ENCODE assay signal across 8 cellular contexts in the genomic region with DNA sequence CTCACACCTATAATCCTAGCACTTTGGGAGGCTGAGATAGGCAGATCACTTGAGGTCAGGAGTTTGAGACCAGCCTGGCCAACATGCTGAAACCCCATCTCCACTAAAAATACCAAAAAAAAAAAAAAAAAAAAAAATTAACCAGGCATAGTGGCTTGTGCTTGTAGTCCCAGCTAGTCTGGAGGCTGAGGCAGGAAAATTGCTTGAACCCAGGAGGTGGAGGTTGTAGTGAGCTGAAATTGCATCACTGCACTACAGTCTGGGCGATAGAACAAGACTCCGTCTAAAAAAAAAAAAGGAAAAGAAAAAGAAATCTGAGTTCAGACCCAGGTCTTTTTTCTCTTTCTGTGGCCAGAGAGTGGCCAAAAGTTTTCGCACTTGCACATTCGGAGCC. TPM values are rescaled to one million over a fixed set of nuclear protein-coding genes. Genes with fewer than 3 reads are reported as not detected.
DNase-seq lines count a peak whose midpoint lies in the region; ATAC-seq and TF ChIP-seq lines count a peak whose summit lies in the region.
"Not testable (repeated sequence)": the region's sequence is repeated elsewhere in the genome, so short reads cannot be mapped to it uniquely, and the experiment has no call there.

No MANE protein-coding gene starts in this region.

- H3K4me3 Mint-ChIP-seq in CD14-positive monocyte (peak overlapping the region; percentile 40 to 60), nephron (peak overlapping the region; percentile 49 to 68 (median 59))
- peak overlapping the region; percentile 38 for H3K4me3 Mint-ChIP-seq in activated CD8-positive, alpha-beta T cell treated with anti-CD3 and anti-CD28 coated beads for 36 hours
- H3K4me3 Mint-ChIP-seq in activated naive CD8-positive, alpha-beta T cell treated with anti-CD3 and anti-CD28 coated beads, Interleukin-2, amount 50 U/mL, for 24 hours, result peak overlapping the region; percentile 39

- intact Hi-C loops in CD14-positive monocyte (cut with micrococcal nuclease), result loop anchor here (5.0 to 10.0 kb wide), 2 partner anchors 44 to 91 kb away; no protein-coding TSS in a partner anchor
- intact Hi-C loops in activated CD8-positive, alpha-beta T cell treated with anti-CD3 and anti-CD28 coated beads for 36 hours (cut with micrococcal nuclease), result not testable (repeated sequence)

- not testable (repeated sequence) for H3K4me3 ChIP-seq in HL-60 (replicated peaks; ENCODE audit: insufficient read depth, low read length)
- H3K4me3 ChIP-seq in foreskin fibroblast (ENCODE audit: low read depth in 1 of 2, low read length in 2 of 2), result peak overlapping the region; percentile 57 to 59
- peak overlapping the region in 3 of 5 donors; percentile 35 to 61 (median 55) for H3K4me3 ChIP-seq in subcutaneous abdominal adipose tissue (ENCODE audit: low read depth in 1 of 5, low read length in 5 of 5)

- H3K36me3 ChIP-seq in subcutaneous abdominal adipose tissue (ENCODE audit: control insufficient read depth in 5 of 5, insufficient read depth in 5 of 5, low read length in 5 of 5), result not testable (repeated sequence)

- not testable (repeated sequence) for DNase-seq in CD14-positive monocyte (ENCODE audit: low spot score); activated CD8-positive, alpha-beta T cell treated with anti-CD3 and anti-CD28 coated beads for 36 hours; activated naive CD8-positive, alpha-beta T cell treated with anti-CD3 and anti-CD28 coated beads, Interleukin-2, amount 50 U/mL, for 24 hours; foreskin fibroblast
- peak in 1 of 2 experiments; percentile 50 for DNase-seq in HL-60 (ENCODE audit: low read depth in 1 of 2, low spot score in 1 of 2)
- peak; percentile 17 for DNase-seq in SIG-M5 treated with dmso at 0.1 percent for 504 hours (lab: John Stamatoyannopoulos, UW; ENCODE audit: unreplicated experiment)

- H3K27me3 Mint-ChIP-seq in CD14-positive monocyte (ENCODE audit: low read depth in 3 of 3); nephron (ENCODE audit: low read depth): not testable (repeated sequence)
- H3K27me3 Mint-ChIP-seq in activated CD8-positive, alpha-beta T cell treated with anti-CD3 and anti-CD28 coated beads for 36 hours, result peaks cover 31% of the 10 kb centered on the region
- H3K27me3 Mint-ChIP-seq in activated naive CD8-positive, alpha-beta T cell treated with anti-CD3 and anti-CD28 coated beads, Interleukin-2, amount 50 U/mL, for 24 hours, result peaks cover 25% of the 10 kb centered on the region

- POLR2A ChIA-PET in activated CD8-positive, alpha-beta T cell treated with anti-CD3 and anti-CD28 coated beads for 36 hours (lab: Charles Lee), result not testable (repeated sequence)

- peaks cover 27 to 54% of the 10 kb centered on the region in 2 donors for H3K36me3 Mint-ChIP-seq in CD14-positive monocyte
- not testable (repeated sequence) for H3K36me3 Mint-ChIP-seq in activated CD8-positive, alpha-beta T cell treated with anti-CD3 and anti-CD28 coated beads for 36 hours (ENCODE audit: low read depth); activated naive CD8-positive, alpha-beta T cell treated with anti-CD3 and anti-CD28 coated beads, Interleukin-2, amount 50 U/mL, for 24 hours (ENCODE audit: low read depth); nephron (ENCODE audit: low read depth)

- H3K4me1 Mint-ChIP-seq in CD14-positive monocyte, result peaks cover 69% of the 10 kb centered on the region
- H3K4me1 Mint-ChIP-seq in activated CD8-positive, alpha-beta T cell treated with anti-CD3 and anti-CD28 coated beads for 36 hours (ENCODE audit: low read depth); activated naive CD8-positive, alpha-beta T cell treated with anti-CD3 and anti-CD28 coated beads, Interleukin-2, amount 50 U/mL, for 24 hours; nephron: not testable (repeated sequence)

- H3K9me3 Mint-ChIP-seq in CD14-positive monocyte; activated CD8-positive, alpha-beta T cell treated with anti-CD3 and anti-CD28 coated beads for 36 hours; activated naive CD8-positive, alpha-beta T cell treated with anti-CD3 and anti-CD28 coated beads, Interleukin-2, amount 50 U/mL, for 24 hours; nephron: not testable (repeated sequence)

- peak overlapping the region; percentile 90 to 96 (median 92) for H3K27ac Mint-ChIP-seq in CD14-positive monocyte
- not testable (repeated sequence) for H3K27ac Mint-ChIP-seq in activated CD8-positive, alpha-beta T cell treated with anti-CD3 and anti-CD28 coated beads for 36 hours; activated naive CD8-positive, alpha-beta T cell treated with anti-CD3 and anti-CD28 coated beads, Interleukin-2, amount 50 U/mL, for 24 hours; nephron

- not testable (repeated sequence) for H3K9me3 ChIP-seq in subcutaneous abdominal adipose tissue (ENCODE audit: control insufficient read depth in 5 of 5, low read length in 5 of 5)

- ATAC-seq in activated CD8-positive, alpha-beta T cell treated with anti-CD3 and anti-CD28 coated beads for 36 hours; activated naive CD8-positive, alpha-beta T cell treated with anti-CD3 and anti-CD28 coated beads, Interleukin-2, amount 50 U/mL, for 24 hours: not testable (repeated sequence)

- H3K4me1 ChIP-seq in subcutaneous abdominal adipose tissue (ENCODE audit: control insufficient read depth in 5 of 5, insufficient read depth in 5 of 5, low read length in 5 of 5), result peaks cover 0 to 36% (median 16%) of the 10 kb centered on the region in 5 donors

- TF ChIP-seq CTCF in CD14-positive monocyte (IDR thresholded peaks at IDR 0.05); HL-60 (IDR thresholded peaks at IDR 0.05; ENCODE audit: insufficient read depth, low read length); activated CD8-positive, alpha-beta T cell treated with anti-CD3 and anti-CD28 coated beads for 36 hours (IDR thresholded peaks at IDR 0.05); foreskin fibroblast (IDR thresholded peaks at IDR 0.05; ENCODE audit: low read depth, low read length); nephron (IDR thresholded peaks at IDR 0.05; ENCODE audit: unreplicated experiment in 3 of 3): not testable (repeated sequence)

- H3K27me3 ChIP-seq in HL-60 (ENCODE audit: insufficient read depth, poor library complexity, severe bottlenecking); subcutaneous abdominal adipose tissue (ENCODE audit: control insufficient read depth in 5 of 5, insufficient read depth in 4 of 5, low read length in 5 of 5): not testable (repeated sequence)

- not testable (repeated sequence) for H3K9ac ChIP-seq in subcutaneous abdominal adipose tissue (ENCODE audit: low read length in 5 of 5)

- peak overlapping the region; percentile 96 for H3K27ac ChIP-seq in HL-60 (replicated peaks)
- H3K27ac ChIP-seq in subcutaneous abdominal adipose tissue (ENCODE audit: low read depth, low read length), result not testable (repeated sequence)

- CTCF ChIA-PET in activated CD8-positive, alpha-beta T cell treated with anti-CD3 and anti-CD28 coated beads for 36 hours (lab: Charles Lee), result interaction anchor here (1.2 to 2.8 kb wide), 8 partner anchors 8 to 94 kb away, joined by 3 to 9 read pairs (median 5); no protein-coding TSS in a partner anchor

RNA-seq across cellular contexts. Expression of a gene that starts 47.3 kb away (rescaled TPM):
- polyA plus RNA-seq in CD14-positive monocyte, result 10 to 100 TPM; 56.9 to 59.7 TPM
- total RNA-seq in activated CD8-positive, alpha-beta T cell treated with anti-CD3 and anti-CD28 coated beads for 36 hours, result under 1 TPM; 0.31 to 0.34 TPM
